28 cellular contexts compared by ENCODE assay signal in the genomic region with DNA sequence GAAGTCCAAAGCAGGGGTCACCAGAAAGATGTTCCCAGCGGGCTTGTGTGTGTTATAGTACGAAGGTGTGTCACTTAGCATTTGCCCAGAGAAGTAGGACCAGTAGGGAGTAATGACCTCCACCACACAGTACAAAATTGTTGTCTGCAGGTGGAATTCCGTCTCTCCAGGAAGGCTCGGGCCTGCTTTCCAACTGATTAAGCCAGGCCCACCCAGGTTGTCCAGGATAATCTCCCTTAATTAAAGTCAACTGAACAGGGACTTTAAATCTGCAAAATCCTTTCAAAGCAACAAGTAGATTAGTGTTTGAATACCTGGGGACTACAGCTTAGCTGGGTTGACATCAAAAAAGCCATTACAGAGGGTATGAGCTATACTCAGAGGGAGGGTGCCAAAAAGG.
"Had no signal": no experiment of that assay in that cellular context is flagged by ENCODE, and none has a peak within 500 bp of the region (broad histone marks: within the 10 kb centered on the region; RNA-seq: fewer than 3 reads in every experiment).

No MANE protein-coding gene starts in this region.

- H3K27me3 ChIP-seq: colonic mucosa, esophagus squamous epithelium, heart right ventricle, pancreas, stomach, testis, tibial artery had no signal

- H3K4me2 ChIP-seq: smooth muscle cell had no signal

- H3K9me3 ChIP-seq: colonic mucosa, esophagus squamous epithelium, heart right ventricle, lower lobe of right lung, pancreas, stomach, testis, tibial artery had no signal

- H3K4me1 Mint-ChIP-seq: central memory CD8-positive, alpha-beta T cell had no signal

- H3K36me3 Mint-ChIP-seq: stimulated activated effector memory CD8-positive, alpha-beta T cell treated with anti-CD3 and anti-CD28 coated beads, Interleukin-12 subunit alpha, Interleukin-12 subunit beta, amount 100 ng/mL, for 72 hours; type B pancreatic cell had no signal

- ATAC-seq: heart right ventricle; left ventricle myocardium superior; lower lobe of right lung; naive thymus-derived CD4-positive, alpha-beta T cell; pancreas; sciatic nerve; stimulated activated effector memory CD8-positive, alpha-beta T cell treated with anti-CD3 and anti-CD28 coated beads, Interleukin-12 subunit alpha, Interleukin-12 subunit beta, amount 100 ng/mL, for 72 hours had no signal

- H3K27me3 Mint-ChIP-seq: central memory CD8-positive, alpha-beta T cell; dendritic cell treated with granulocyte-macrophage colony-stimulating factor and Interleukin-4, amounts not matched to agents 40 ng/mL and 50 ng/mL, for 4 days; naive thymus-derived CD4-positive, alpha-beta T cell; type B pancreatic cell had no signal

- H3K36me3 ChIP-seq: colonic mucosa, esophagus squamous epithelium, heart right ventricle, lower lobe of right lung, pancreas, stomach, tibial artery had no signal

- H3K4me3 ChIP-seq: colonic mucosa, esophagus squamous epithelium, heart right ventricle, lower lobe of right lung, pancreas, smooth muscle cell, stomach, testis, tibial artery had no signal

- H3K27ac ChIP-seq: colonic mucosa, esophagus squamous epithelium, heart right ventricle, lower lobe of right lung, pancreas, stomach, testis, tibial artery had no signal

- H3K4me3 Mint-ChIP-seq: central memory CD8-positive, alpha-beta T cell; dendritic cell treated with granulocyte-macrophage colony-stimulating factor and Interleukin-4, amounts not matched to agents 40 ng/mL and 50 ng/mL, for 4 days; naive thymus-derived CD4-positive, alpha-beta T cell; nephron; stimulated activated effector memory CD8-positive, alpha-beta T cell treated with anti-CD3 and anti-CD28 coated beads, Interleukin-12 subunit alpha, Interleukin-12 subunit beta, amount 100 ng/mL, for 72 hours; type B pancreatic cell had no signal

- H3K27ac Mint-ChIP-seq: dendritic cell treated with granulocyte-macrophage colony-stimulating factor and Interleukin-4, amounts not matched to agents 40 ng/mL and 50 ng/mL, for 4 days; stimulated activated effector memory CD8-positive, alpha-beta T cell treated with anti-CD3 and anti-CD28 coated beads, Interleukin-12 subunit alpha, Interleukin-12 subunit beta, amount 100 ng/mL, for 72 hours; type B pancreatic cell had no signal

- H3K4me1 ChIP-seq: colonic mucosa, esophagus squamous epithelium, heart right ventricle, lower lobe of right lung, pancreas, testis, tibial artery had no signal

- DNase-seq: colonic mucosa; effector memory CD4-positive, alpha-beta T cell; erythroblast; esophagus squamous epithelium; foreskin melanocyte; glutamatergic neuron; heart right ventricle; hippocampal formation; islet precursor cell; left ventricle myocardium superior; lower lobe of right lung; midbrain; naive thymus-derived CD4-positive, alpha-beta T cell; pancreas; stimulated activated CD4-positive, alpha-beta T cell treated with anti-CD3 and anti-CD28 coated beads, Interleukin-12 subunit alpha, Interleukin-12 subunit beta, amount 100 ng/mL, for 4 hours; stimulated activated CD4-positive, alpha-beta T cell treated with anti-CD3 and anti-CD28 coated beads, Interleukin-2, amount 100 ng/mL, for 24 hours; stimulated activated CD4-positive, alpha-beta T cell treated with anti-CD3 and anti-CD28 coated beads, Interleukin-4, amount 100 ng/mL, for 24 hours; stimulated activated naive CD4-positive, alpha-beta T cell treated with Interleukin-2 at 50 U/mL for 16 hours; stomach; testis; tibial artery had no signal

- H3K9me3 Mint-ChIP-seq: central memory CD8-positive, alpha-beta T cell; nephron; stimulated activated effector memory CD8-positive, alpha-beta T cell treated with anti-CD3 and anti-CD28 coated beads, Interleukin-12 subunit alpha, Interleukin-12 subunit beta, amount 100 ng/mL, for 72 hours had no signal
